ENCODE assay signal across 1 cellular context in the genomic region with DNA sequence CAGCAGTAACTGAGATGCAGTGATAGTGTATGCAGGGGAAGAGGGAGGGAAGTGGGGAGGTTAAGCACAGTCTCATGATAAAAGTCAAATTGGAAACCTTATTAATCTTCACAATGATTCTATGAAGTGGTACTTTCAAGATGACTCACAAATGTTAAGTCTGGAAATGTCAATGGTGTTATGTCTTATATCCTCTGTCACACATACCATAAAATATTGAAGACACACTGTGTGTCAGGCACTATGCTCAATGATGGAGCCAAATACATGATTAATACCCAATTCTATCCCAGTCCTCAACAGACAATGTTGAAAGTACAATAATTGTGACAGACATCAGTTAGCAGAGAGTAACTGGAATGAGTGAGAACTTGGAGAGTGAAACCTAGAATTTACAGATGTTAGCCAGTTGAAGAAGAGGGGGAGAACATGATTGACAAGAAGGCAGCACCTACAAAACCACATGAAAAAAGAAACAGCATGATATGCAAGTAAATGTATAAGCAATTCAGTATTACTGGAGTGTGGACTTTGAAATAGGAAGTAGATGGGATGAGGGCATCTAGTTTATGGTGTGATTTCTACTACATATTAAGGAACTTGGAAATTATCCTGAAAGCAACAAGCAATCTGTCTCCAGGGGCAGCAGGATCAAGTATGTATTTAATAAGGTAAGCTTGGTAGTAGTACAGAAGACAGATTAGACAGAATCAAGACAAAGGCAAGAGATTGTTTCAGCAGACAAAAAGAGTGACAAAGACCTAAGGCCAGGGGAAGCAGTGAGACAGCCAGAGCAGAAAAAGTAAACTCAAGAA.
TF ChIP-seq lines count a peak whose summit lies in the region.

No MANE protein-coding gene starts in this region.

TF ChIP-seq in HepG2, 621 proteins besides CTCF, POLR2A, EP300 and RAD21 (continued from another document):
- TF ChIP-seq, protein P1, sequence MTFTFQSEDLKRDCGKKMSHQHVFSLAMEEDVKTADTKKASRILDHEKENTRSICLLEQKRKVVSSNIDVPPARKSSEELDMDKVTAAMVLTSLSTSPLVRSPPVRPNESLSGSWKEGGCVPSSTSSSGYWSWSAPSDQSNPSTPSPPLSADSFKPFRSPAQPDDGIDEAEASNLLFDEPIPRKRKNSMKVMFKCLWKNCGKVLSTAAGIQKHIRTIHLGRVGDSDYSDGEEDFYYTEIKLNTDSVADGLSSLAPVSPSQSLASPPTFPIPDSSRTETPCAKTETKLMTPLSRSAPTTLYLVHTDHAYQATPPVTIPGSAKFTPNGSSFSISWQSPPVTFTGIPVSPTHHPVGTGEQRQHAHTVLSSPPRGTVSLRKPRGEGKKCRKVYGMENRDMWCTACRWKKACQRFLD (CRISPR knock-in tag; IDR thresholded peaks at IDR 0.05; ENCODE audit: borderline replicate concordance) = no peak
- TF ChIP-seq, protein P2, sequence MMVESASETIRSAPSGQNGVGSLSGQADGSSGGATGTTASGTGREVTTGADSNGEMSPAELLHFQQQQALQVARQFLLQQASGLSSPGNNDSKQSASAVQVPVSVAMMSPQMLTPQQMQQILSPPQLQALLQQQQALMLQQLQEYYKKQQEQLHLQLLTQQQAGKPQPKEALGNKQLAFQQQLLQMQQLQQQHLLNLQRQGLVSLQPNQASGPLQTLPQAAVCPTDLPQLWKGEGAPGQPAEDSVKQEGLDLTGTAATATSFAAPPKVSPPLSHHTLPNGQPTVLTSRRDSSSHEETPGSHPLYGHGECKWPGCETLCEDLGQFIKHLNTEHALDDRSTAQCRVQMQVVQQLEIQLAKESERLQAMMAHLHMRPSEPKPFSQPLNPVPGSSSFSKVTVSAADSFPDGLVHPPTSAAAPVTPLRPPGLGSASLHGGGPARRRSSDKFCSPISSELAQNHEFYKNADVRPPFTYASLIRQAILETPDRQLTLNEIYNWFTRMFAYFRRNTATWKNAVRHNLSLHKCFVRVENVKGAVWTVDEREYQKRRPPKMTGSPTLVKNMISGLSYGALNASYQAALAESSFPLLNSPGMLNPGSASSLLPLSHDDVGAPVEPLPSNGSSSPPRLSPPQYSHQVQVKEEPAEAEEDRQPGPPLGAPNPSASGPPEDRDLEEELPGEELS (CRISPR knock-in tag; IDR thresholded peaks at IDR 0.05) = no peak
- no peak for TF ChIP-seq HHEX (CRISPR knock-in tag; IDR thresholded peaks at IDR 0.05)
- peak; percentile 51 for TF ChIP-seq POLR2AphosphoS5 (IDR thresholded peaks at IDR 0.05; ENCODE audit: low read depth, low read length)
- no peak for TF ChIP-seq ZFY (CRISPR knock-in tag; IDR thresholded peaks at IDR 0.05)
- TF ChIP-seq MATR3 (CRISPR knock-in tag; IDR thresholded peaks at IDR 0.05) = no peak
- 0 out of 2 replicates have a peak, but pooled peaks have one; percentile 0 for TF ChIP-seq MIER3 (CRISPR knock-in tag; IDR thresholded peaks at IDR 0.05; ENCODE audit: borderline replicate concordance)
- TF ChIP-seq ZNF878 (CRISPR knock-in tag; IDR thresholded peaks at IDR 0.05) = no peak
- TF ChIP-seq ZNF781 (CRISPR knock-in tag; IDR thresholded peaks at IDR 0.05; ENCODE audit: borderline replicate concordance, not compliant biosample characterization) = no peak
- TF ChIP-seq HNF4A (CRISPR knock-in tag; IDR thresholded peaks at IDR 0.05) = peak; percentile 65
- TF ChIP-seq ZNF205 (CRISPR knock-in tag; IDR thresholded peaks at IDR 0.05) = no peak
- peak; percentile 48 for TF ChIP-seq SAP130 (CRISPR knock-in tag; IDR thresholded peaks at IDR 0.05; ENCODE audit: low read depth)
- TF ChIP-seq ATAD3A (CRISPR knock-in tag; IDR thresholded peaks at IDR 0.05) = no peak
- TF ChIP-seq, protein P3, sequence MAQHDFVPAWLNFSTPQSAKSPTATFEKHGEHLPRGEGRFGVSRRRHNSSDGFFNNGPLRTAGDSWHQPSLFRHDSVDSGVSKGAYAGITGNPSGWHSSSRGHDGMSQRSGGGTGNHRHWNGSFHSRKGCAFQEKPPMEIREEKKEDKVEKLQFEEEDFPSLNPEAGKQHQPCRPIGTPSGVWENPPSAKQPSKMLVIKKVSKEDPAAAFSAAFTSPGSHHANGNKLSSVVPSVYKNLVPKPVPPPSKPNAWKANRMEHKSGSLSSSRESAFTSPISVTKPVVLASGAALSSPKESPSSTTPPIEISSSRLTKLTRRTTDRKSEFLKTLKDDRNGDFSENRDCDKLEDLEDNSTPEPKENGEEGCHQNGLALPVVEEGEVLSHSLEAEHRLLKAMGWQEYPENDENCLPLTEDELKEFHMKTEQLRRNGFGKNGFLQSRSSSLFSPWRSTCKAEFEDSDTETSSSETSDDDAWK (CRISPR knock-in tag; IDR thresholded peaks at IDR 0.05) = no peak
- TF ChIP-seq ZNF33A (CRISPR knock-in tag; IDR thresholded peaks at IDR 0.05; ENCODE audit: borderline replicate concordance) = no peak
- no peak for TF ChIP-seq HES4 (CRISPR knock-in tag; IDR thresholded peaks at IDR 0.05; ENCODE audit: borderline replicate concordance)
- TF ChIP-seq, protein P4, sequence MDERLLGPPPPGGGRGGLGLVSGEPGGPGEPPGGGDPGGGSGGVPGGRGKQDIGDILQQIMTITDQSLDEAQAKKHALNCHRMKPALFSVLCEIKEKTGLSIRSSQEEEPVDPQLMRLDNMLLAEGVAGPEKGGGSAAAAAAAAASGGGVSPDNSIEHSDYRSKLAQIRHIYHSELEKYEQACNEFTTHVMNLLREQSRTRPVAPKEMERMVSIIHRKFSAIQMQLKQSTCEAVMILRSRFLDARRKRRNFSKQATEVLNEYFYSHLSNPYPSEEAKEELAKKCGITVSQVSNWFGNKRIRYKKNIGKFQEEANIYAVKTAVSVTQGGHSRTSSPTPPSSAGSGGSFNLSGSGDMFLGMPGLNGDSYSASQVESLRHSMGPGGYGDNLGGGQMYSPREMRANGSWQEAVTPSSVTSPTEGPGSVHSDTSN (CRISPR knock-in tag; IDR thresholded peaks at IDR 0.05) = peak; percentile 69
- no peak for TF ChIP-seq ZNF614 (CRISPR knock-in tag; IDR thresholded peaks at IDR 0.05; ENCODE audit: borderline replicate concordance)
- TF ChIP-seq ZNF552 (CRISPR knock-in tag; IDR thresholded peaks at IDR 0.05; ENCODE audit: borderline replicate concordance) = no peak
- no peak for TF ChIP-seq SIX1 (CRISPR knock-in tag; IDR thresholded peaks at IDR 0.05; ENCODE audit: borderline replicate concordance)
- TF ChIP-seq HIVEP1 (CRISPR knock-in tag; IDR thresholded peaks at IDR 0.05) = no peak
- no peak for TF ChIP-seq MED1 (CRISPR knock-in tag; IDR thresholded peaks at IDR 0.05)
- TF ChIP-seq SOX13 (IDR thresholded peaks at IDR 0.05) = no peak
- peak in 1 of 2 experiments; percentile 27; a peak in 1 of 4 replicates for TF ChIP-seq SOX13 (CRISPR knock-in tag; conservative IDR thresholded peaks at IDR 0.05 in 1 of 2, IDR thresholded peaks at IDR 0.05 in 1 of 2)
- no peak for TF ChIP-seq PHF21A (CRISPR knock-in tag; IDR thresholded peaks at IDR 0.05)
- TF ChIP-seq ZBTB38 (CRISPR knock-in tag; IDR thresholded peaks at IDR 0.05) = no peak
- TF ChIP-seq, protein P5, sequence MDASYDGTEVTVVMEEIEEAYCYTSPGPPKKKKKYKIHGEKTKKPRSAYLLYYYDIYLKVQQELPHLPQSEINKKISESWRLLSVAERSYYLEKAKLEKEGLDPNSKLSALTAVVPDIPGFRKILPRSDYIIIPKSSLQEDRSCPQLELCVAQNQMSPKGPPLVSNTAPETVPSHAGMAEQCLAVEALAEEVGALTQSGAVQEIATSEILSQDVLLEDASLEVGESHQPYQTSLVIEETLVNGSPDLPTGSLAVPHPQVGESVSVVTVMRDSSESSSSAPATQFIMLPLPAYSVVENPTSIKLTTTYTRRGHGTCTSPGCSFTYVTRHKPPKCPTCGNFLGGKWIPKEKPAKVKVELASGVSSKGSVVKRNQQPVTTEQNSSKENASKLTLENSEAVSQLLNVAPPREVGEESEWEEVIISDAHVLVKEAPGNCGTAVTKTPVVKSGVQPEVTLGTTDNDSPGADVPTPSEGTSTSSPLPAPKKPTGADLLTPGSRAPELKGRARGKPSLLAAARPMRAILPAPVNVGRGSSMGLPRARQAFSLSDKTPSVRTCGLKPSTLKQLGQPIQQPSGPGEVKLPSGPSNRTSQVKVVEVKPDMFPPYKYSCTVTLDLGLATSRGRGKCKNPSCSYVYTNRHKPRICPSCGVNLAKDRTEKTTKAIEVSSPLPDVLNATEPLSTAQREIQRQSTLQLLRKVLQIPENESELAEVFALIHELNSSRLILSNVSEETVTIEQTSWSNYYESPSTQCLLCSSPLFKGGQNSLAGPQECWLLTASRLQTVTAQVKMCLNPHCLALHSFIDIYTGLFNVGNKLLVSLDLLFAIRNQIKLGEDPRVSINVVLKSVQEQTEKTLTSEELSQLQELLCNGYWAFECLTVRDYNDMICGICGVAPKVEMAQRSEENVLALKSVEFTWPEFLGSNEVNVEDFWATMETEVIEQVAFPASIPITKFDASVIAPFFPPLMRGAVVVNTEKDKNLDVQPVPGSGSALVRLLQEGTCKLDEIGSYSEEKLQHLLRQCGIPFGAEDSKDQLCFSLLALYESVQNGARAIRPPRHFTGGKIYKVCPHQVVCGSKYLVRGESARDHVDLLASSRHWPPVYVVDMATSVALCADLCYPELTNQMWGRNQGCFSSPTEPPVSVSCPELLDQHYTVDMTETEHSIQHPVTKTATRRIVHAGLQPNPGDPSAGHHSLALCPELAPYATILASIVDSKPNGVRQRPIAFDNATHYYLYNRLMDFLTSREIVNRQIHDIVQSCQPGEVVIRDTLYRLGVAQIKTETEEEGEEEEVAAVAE (CRISPR knock-in tag; IDR thresholded peaks at IDR 0.05; ENCODE audit: borderline replicate concordance) = no peak
- TF ChIP-seq, protein P6, sequence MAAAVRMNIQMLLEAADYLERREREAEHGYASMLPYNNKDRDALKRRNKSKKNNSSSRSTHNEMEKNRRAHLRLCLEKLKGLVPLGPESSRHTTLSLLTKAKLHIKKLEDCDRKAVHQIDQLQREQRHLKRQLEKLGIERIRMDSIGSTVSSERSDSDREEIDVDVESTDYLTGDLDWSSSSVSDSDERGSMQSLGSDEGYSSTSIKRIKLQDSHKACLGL (CRISPR knock-in tag; IDR thresholded peaks at IDR 0.05) = no peak
- TF ChIP-seq, protein P7, sequence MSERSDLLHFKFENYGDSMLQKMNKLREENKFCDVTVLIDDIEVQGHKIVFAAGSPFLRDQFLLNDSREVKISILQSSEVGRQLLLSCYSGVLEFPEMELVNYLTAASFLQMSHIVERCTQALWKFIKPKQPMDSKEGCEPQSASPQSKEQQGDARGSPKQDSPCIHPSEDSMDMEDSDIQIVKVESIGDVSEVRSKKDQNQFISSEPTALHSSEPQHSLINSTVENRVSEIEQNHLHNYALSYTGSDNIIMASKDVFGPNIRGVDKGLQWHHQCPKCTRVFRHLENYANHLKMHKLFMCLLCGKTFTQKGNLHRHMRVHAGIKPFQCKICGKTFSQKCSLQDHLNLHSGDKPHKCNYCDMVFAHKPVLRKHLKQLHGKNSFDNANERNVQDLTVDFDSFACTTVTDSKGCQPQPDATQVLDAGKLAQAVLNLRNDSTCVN (CRISPR knock-in tag; IDR thresholded peaks at IDR 0.05; ENCODE audit: borderline replicate concordance) = no peak
- TF ChIP-seq EEA1 (CRISPR knock-in tag; IDR thresholded peaks at IDR 0.05; ENCODE audit: borderline replicate concordance) = no peak
- 0 out of 2 replicates have a peak, but pooled peaks have one; percentile 45 for TF ChIP-seq ERF (CRISPR knock-in tag; IDR thresholded peaks at IDR 0.05)
- 0 out of 2 replicates have a peak, but pooled peaks have one; percentile 22 for TF ChIP-seq HNRNPUL1 (IDR thresholded peaks at IDR 0.05; ENCODE audit: low read depth, low read length)
- TF ChIP-seq U2AF2 (IDR thresholded peaks at IDR 0.05; ENCODE audit: low read depth, low read length) = no peak
- TF ChIP-seq GLI4 (CRISPR knock-in tag; IDR thresholded peaks at IDR 0.05; ENCODE audit: borderline replicate concordance) = no peak
- TF ChIP-seq TBX2 (CRISPR knock-in tag; IDR thresholded peaks at IDR 0.05; ENCODE audit: borderline replicate concordance) = peak; percentile 14; the same call in 1 of the 2 replicates
- peak; percentile 51; the same call in 1 of the 2 replicates for TF ChIP-seq TBX3 (IDR thresholded peaks at IDR 0.05; ENCODE audit: borderline replicate concordance)
- no peak for TF ChIP-seq ZBTB20 (CRISPR knock-in tag; IDR thresholded peaks at IDR 0.05; ENCODE audit: borderline replicate concordance, low read depth)
- no peak for TF ChIP-seq ZNF589 (CRISPR knock-in tag; conservative IDR thresholded peaks at IDR 0.05)
- no peak for TF ChIP-seq ZNF562 (CRISPR knock-in tag; IDR thresholded peaks at IDR 0.05; ENCODE audit: borderline replicate concordance)
- TF ChIP-seq, protein P8, sequence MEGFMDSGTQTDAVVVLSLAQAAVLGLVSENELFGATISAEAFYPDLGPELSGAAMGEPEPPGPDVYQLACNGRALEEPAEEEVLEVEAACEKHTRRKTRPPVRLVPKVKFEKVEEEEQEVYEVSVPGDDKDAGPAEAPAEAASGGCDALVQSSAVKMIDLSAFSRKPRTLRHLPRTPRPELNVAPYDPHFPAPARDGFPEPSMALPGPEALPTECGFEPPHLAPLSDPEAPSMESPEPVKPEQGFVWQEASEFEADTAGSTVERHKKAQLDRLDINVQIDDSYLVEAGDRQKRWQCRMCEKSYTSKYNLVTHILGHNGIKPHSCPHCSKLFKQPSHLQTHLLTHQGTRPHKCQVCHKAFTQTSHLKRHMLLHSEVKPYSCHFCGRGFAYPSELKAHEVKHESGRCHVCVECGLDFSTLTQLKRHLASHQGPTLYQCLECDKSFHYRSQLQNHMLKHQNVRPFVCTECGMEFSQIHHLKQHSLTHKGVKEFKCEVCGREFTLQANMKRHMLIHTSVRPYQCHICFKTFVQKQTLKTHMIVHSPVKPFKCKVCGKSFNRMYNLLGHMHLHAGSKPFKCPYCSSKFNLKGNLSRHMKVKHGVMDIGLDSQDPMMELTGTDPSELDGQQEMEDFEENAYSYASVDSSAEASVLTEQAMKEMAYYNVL (CRISPR knock-in tag; IDR thresholded peaks at IDR 0.05; ENCODE audit: borderline replicate concordance) = no peak
- no peak for TF ChIP-seq SOX6 (IDR thresholded peaks at IDR 0.05)
- TF ChIP-seq SOX6 (CRISPR knock-in tag; IDR thresholded peaks at IDR 0.05) = peak; percentile 49; the same call in 1 of the 2 replicates
- TF ChIP-seq, protein P9, sequence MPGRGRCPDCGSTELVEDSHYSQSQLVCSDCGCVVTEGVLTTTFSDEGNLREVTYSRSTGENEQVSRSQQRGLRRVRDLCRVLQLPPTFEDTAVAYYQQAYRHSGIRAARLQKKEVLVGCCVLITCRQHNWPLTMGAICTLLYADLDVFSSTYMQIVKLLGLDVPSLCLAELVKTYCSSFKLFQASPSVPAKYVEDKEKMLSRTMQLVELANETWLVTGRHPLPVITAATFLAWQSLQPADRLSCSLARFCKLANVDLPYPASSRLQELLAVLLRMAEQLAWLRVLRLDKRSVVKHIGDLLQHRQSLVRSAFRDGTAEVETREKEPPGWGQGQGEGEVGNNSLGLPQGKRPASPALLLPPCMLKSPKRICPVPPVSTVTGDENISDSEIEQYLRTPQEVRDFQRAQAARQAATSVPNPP (CRISPR knock-in tag; IDR thresholded peaks at IDR 0.05) = no peak
- no peak for TF ChIP-seq ZBTB1 (CRISPR knock-in tag; IDR thresholded peaks at IDR 0.05; ENCODE audit: borderline replicate concordance)
- TF ChIP-seq, protein P10, sequence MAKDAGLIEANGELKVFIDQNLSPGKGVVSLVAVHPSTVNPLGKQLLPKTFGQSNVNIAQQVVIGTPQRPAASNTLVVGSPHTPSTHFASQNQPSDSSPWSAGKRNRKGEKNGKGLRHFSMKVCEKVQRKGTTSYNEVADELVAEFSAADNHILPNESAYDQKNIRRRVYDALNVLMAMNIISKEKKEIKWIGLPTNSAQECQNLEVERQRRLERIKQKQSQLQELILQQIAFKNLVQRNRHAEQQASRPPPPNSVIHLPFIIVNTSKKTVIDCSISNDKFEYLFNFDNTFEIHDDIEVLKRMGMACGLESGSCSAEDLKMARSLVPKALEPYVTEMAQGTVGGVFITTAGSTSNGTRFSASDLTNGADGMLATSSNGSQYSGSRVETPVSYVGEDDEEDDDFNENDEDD (CRISPR knock-in tag; IDR thresholded peaks at IDR 0.05; ENCODE audit: borderline replicate concordance) = no peak
